In genomic region chr7:129951076-129952011, GRCh38 we compare ENCODE assay signal across 1 cellular context.
TF ChIP-seq lines count a peak whose summit lies in the region.

No MANE protein-coding gene starts in this region.

TF ChIP-seq in liver, 16 proteins besides CTCF, POLR2A, EP300 and RAD21 (continued from another document):
- TF ChIP-seq REST (IDR thresholded peaks at IDR 0.05): no peak
- no peak for TF ChIP-seq YY1 (IDR thresholded peaks at IDR 0.05)
